1 cellular context compared by ENCODE assay signal in the genomic region with DNA sequence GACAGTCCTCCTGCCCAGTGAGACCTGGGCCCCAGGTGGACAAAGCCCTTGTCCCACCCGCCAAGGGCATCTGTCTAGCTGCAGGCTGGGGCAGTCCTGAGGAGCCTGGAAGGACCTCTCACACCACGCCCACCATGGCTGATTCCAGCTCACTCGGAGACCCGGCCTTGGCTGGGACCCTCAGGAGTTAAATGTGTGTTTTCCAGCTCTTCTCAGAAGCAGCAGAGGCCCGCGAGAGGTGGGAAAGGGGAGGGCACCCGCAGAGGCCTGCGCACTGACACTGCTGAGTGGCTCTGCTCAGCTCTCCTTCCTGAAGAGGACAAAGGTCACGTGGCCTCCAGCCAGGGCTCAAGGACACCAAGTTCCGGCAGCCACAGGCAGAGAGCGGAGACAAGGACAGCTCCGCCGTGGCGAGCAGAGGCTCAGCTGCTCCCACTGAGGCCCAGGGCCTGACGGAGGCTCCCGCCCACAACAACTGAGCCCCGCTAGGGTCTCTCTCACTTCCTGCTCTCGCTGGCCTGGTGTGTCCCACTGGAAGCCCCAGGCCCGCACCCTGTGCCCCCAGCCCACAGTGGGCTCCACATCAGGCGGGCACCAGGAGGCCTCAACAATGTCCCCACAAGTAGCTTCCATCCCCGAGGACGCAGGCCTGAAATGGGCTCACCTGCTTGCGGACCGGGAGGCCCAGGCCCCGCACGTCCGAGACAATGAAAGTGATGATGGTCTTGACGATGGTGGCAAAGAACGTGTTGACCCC.
A peak's percentile ranks its signal among the peaks of the same experiment; 100 is the strongest.
TF ChIP-seq lines count a peak whose summit lies in the region.

No MANE protein-coding gene starts in this region.

TF ChIP-seq in K562, 482 proteins besides CTCF, POLR2A, EP300 and RAD21 (continued from another document):
- TF ChIP-seq POLR2G (IDR thresholded peaks at IDR 0.05; ENCODE audit: low read depth, low read length) (peak; percentile 39; the same call in 1 of the 2 replicates), GTF2E2 (tag; IDR thresholded peaks at IDR 0.05) (no peak)
